In genomic region chr4:73257995-73258667, GRCh38 we compare ENCODE assay signal across 8 cellular contexts. TPM values are rescaled to one million over a fixed set of nuclear protein-coding genes. Genes with fewer than 3 reads are reported as not detected.
DNase-seq lines count a peak whose midpoint lies in the region; ATAC-seq and TF ChIP-seq lines count a peak whose summit lies in the region.

No MANE protein-coding gene starts in this region.

- H3K4me3 ChIP-seq in endocrine pancreas (ENCODE audit: control insufficient read depth, insufficient read depth, low read length) (peak overlapping the region; percentile 95), mucosa of stomach (ENCODE audit: low read length) (peak overlapping the region; percentile 15), uterus (peak overlapping the region; percentile 62 to 98)

- H3K36me3 ChIP-seq in endocrine pancreas (ENCODE audit: control insufficient read depth, insufficient read depth, low read length) (no peaks in the 10 kb centered on the region), mucosa of stomach (ENCODE audit: control insufficient read depth, insufficient read depth, low read length) (no peaks in the 10 kb centered on the region), uterus (no peaks in the 10 kb centered on the region)

- ATAC-seq in GM19455 (IDR thresholded peaks at IDR 0.05; ENCODE audit: unreplicated experiment) (peak; percentile 37), HG03457 (IDR thresholded peaks at IDR 0.05; ENCODE audit: unreplicated experiment) (peak; percentile 4)

- DNase-seq in NCI-H82 (lab: John Stamatoyannopoulos, UW) = peak; percentile 72
- no peak for DNase-seq in NCI-H82 treated with DMSO at 0.1 percent for 48 hours (lab: John Stamatoyannopoulos, UW; ENCODE audit: unreplicated experiment)
- DNase-seq in T-helper 2 cell treated with Interferon-gamma antibody and Interleukin-4, amounts not matched to agents 5 μg/mL and 100 μg/mL, for 36 hours (ENCODE audit: low spot score) = no peak
- peak; percentile 31 to 34 for DNase-seq in uterus

- TF ChIP-seq CTCF in uterus (IDR thresholded peaks at IDR 0.05) = peak in 2 of 4 experiments; percentile 27 to 28

- H3K4me1 ChIP-seq in endocrine pancreas (ENCODE audit: control insufficient read depth, insufficient read depth, low read length) (peaks cover 35% of the 10 kb centered on the region), mucosa of stomach (ENCODE audit: control insufficient read depth, insufficient read depth, low read length) (peaks cover 13% of the 10 kb centered on the region), uterus (peaks cover 0 to 9% of the 10 kb centered on the region in 2 donors)

- peaks cover 21% of the 10 kb centered on the region for H3K36me3 Mint-ChIP-seq in T-helper 2 cell treated with Interferon-gamma antibody and Interleukin-4, amounts not matched to agents 5 μg/mL and 100 μg/mL, for 36 hours (ENCODE audit: low read depth)

- no peaks in the 10 kb centered on the region for H3K27me3 Mint-ChIP-seq in T-helper 2 cell treated with Interferon-gamma antibody and Interleukin-4, amounts not matched to agents 5 μg/mL and 100 μg/mL, for 36 hours (ENCODE audit: low read depth)

- intact Hi-C loops in uterus (cut with DNase I; ENCODE audit: low total_unique reads) = loop anchor here (5.0 kb wide), 1 partner anchor 191 kb away; the partner anchor contains the start of gene COX18

- H3K27ac Mint-ChIP-seq in T-helper 2 cell treated with Interferon-gamma antibody and Interleukin-4, amounts not matched to agents 5 μg/mL and 100 μg/mL, for 36 hours = peak overlapping the region; percentile 100

- H3K9ac ChIP-seq in endocrine pancreas (ENCODE audit: control insufficient read depth, insufficient read depth, low read length) = peak overlapping the region; percentile 86
- peak overlapping the region; percentile 85 for H3K9ac ChIP-seq in mucosa of stomach (ENCODE audit: low read length)

- H3K9me3 Mint-ChIP-seq in T-helper 2 cell treated with Interferon-gamma antibody and Interleukin-4, amounts not matched to agents 5 μg/mL and 100 μg/mL, for 36 hours = no peaks in the 10 kb centered on the region

- H3K4me3 Mint-ChIP-seq in T-helper 2 cell treated with Interferon-gamma antibody and Interleukin-4, amounts not matched to agents 5 μg/mL and 100 μg/mL, for 36 hours = peak overlapping the region; percentile 99

- peak overlapping the region; percentile 96 to 97 for H3K27ac ChIP-seq in uterus

- no peaks in the 10 kb centered on the region for H3K27me3 ChIP-seq in endocrine pancreas (ENCODE audit: control insufficient read depth, insufficient read depth, low read length)
- no peaks in the 10 kb centered on the region for H3K27me3 ChIP-seq in mucosa of stomach (ENCODE audit: control insufficient read depth, insufficient read depth, low read length)
- H3K27me3 ChIP-seq in uterus = no peaks in the 10 kb centered on the region

- no peaks in the 10 kb centered on the region for H3K9me3 ChIP-seq in endocrine pancreas (ENCODE audit: control insufficient read depth, low read length)
- no peaks in the 10 kb centered on the region for H3K9me3 ChIP-seq in mucosa of stomach (ENCODE audit: control insufficient read depth, low read length)
- H3K9me3 ChIP-seq in uterus = no peaks in the 10 kb centered on the region

- peaks cover 41% of the 10 kb centered on the region for H3K4me1 Mint-ChIP-seq in T-helper 2 cell treated with Interferon-gamma antibody and Interleukin-4, amounts not matched to agents 5 μg/mL and 100 μg/mL, for 36 hours (ENCODE audit: low read depth)

- no peak for TF ChIP-seq POLR2A in uterus (IDR thresholded peaks at IDR 0.05)

RNA-seq across cellular contexts. Expression of gene ANKRD17, which starts 0.5 kb away (rescaled TPM):
- 10 to 100 TPM; 25.0 to 75.6 (median 56.7) TPM for total RNA-seq in uterus

Comparison
In these comparisons a context has a peak if more than half of its experiments do, and no peak if none do; other contexts are left out.
1. DNase-seq: peak in NCI-H82 (single experiment) and uterus (2 of 2); none in NCI-H82 treated with DMSO at 0.1 percent for 48 hours (single experiment) and T-helper 2 cell treated with Interferon-gamma antibody and Interleukin-4, amounts not matched to agents 5 μg/mL and 100 μg/mL, for 36 hours (single experiment).
2. H3K4me3 ChIP-seq: peak in every context shown above with its lines; median percentile 95 in endocrine pancreas; 80 in uterus; 15 in mucosa of stomach.